In the genomic region with DNA sequence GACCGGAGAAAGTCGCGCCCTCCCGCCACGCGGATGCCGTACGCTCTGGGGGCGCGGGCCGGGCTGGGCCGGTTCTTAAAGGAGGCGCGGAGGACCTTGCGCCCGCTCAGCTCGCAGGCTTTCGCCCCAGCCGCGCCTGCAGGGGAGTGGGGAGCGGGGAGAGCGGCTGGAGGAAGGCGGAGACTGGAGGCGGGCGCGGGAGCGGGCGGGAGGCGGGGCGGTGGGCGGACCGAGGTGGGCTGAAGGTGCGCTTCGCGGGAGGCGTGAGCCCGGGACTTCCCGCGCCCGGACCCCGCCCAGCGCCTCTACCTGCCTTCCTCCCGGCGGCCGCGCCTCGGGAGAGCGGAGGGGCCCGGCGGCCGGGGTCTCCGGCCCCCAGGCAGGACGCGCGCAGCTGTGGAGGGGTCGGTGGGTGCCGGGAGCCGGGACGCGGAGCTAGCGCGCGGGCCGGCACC, we compare ENCODE assay signal across 8 cellular contexts. TPM values are rescaled to one million over a fixed set of nuclear protein-coding genes. Genes with fewer than 3 reads are reported as not detected.
A peak's percentile ranks its signal among the peaks of the same experiment; 100 is the strongest.
DNase-seq lines count a peak whose midpoint lies in the region; ATAC-seq and TF ChIP-seq lines count a peak whose summit lies in the region.

TSS of gene ADRA2B (minus strand) at position 148 of the 455 bp plus-strand sequence. CDS start 422 bp downstream, outside the sequence.

- no peaks in the 10 kb centered on the region for H3K36me3 ChIP-seq in heart left ventricle
- H3K36me3 ChIP-seq in gastrocnemius medialis = no peaks in the 10 kb centered on the region

- H3K4me1 ChIP-seq in heart left ventricle = peaks cover 0 to 24% (median 10%) of the 10 kb centered on the region in 12 donors
- H3K4me1 ChIP-seq in gastrocnemius medialis = peaks cover 4 to 5% of the 10 kb centered on the region in 2 donors

- TF ChIP-seq CTCF in heart left ventricle (IDR thresholded peaks at IDR 0.05) (no peak), gastrocnemius medialis (IDR thresholded peaks at IDR 0.05 in 4 of 5, conservative IDR thresholded peaks at IDR 0.05 in 1 of 5) (no peak)

- intact Hi-C loops in heart left ventricle (cut with DNase I) = loop anchor here in 7 of 10 donors (2.0 to 10.0 kb wide), 7 partner anchors 44 to 112 kb away; no protein-coding TSS in a partner anchor
- intact Hi-C loops in gastrocnemius medialis (cut with DNase I; ENCODE audit: low total_unique reads) = loop anchor here (2.0 to 5.0 kb wide), 2 partner anchors 109 to 124 kb away; no protein-coding TSS in a partner anchor

- in situ Hi-C loops in gastrocnemius medialis (cut with MboI; ENCODE audit: low sequenced_read_pairs in 4 of 4) = loop anchor here in 2 of 4 donors (25.0 kb wide), 1 partner anchor 104 kb away; no protein-coding TSS in a partner anchor

- ATAC-seq in GM18517 (IDR thresholded peaks at IDR 0.05; ENCODE audit: unreplicated experiment) (peak; percentile 31), HG02840 (IDR thresholded peaks at IDR 0.05; ENCODE audit: low FRiP score, unreplicated experiment) (peak; percentile 49), heart left ventricle (peak in 3 of 4 donors; percentile 56 to 74 (median 59)), gastrocnemius medialis (peak; percentile 13 to 38)

- peaks cover 0 to 40% (median 16%) of the 10 kb centered on the region in 9 donors for H3K27me3 ChIP-seq in heart left ventricle
- peaks cover 12 to 20% (median 18%) of the 10 kb centered on the region in 3 donors for H3K27me3 ChIP-seq in gastrocnemius medialis

- 0 to 1% (median 1%) methylated on average over 14 to 64 of the region's 64 CpGs; no CpG with 5 or more reads in 1 of the 4 donors for WGBS in heart left ventricle, 4 donors

- H3K9me3 ChIP-seq in heart left ventricle (no peaks in the 10 kb centered on the region), gastrocnemius medialis (no peaks in the 10 kb centered on the region)

- TF ChIP-seq POLR2A in heart left ventricle (IDR thresholded peaks at IDR 0.05) (peak in 1 of 2 donors; percentile 37), gastrocnemius medialis (IDR thresholded peaks at IDR 0.05) (peak; percentile 26 to 49)

- peak within 1 kb of the TSS; percentile 52 to 76 (median 64) for H3K4me3 ChIP-seq in heart left ventricle
- H3K4me3 ChIP-seq in gastrocnemius medialis = peak within 1 kb of the TSS; percentile 30 to 66 (median 61)

- H3K27ac ChIP-seq in heart left ventricle (peak within 1 kb of the TSS in 11 of 12 donors; percentile 57 to 82 (median 67)), gastrocnemius medialis (peak within 1 kb of the TSS; percentile 13 to 72 (median 68))

- DNase-seq in NOMO-1 (lab: John Stamatoyannopoulos, UW; ENCODE audit: unreplicated experiment in 2 of 2) (peak; percentile 17 to 53), heart left ventricle (peak; percentile 64 to 86 (median 75)), gastrocnemius medialis (no peak), superior temporal gyrus (ENCODE audit: extremely low spot score) (no peak), pons (ENCODE audit: low spot score) (no peak)
- peak; percentile 72 for DNase-seq in activated T-helper 9 cell treated with anti-CD3 and anti-CD28 coated beads, Interleukin-2, amount 50 U/mL, for 16 hours (ENCODE audit: low read depth)

RNA-seq across cellular contexts. Expression of gene ADRA2B, which starts in this region (rescaled TPM):
- total RNA-seq in heart left ventricle (1 to 10 TPM; 2.2 to 6.1 (median 3.6) TPM), gastrocnemius medialis (1 to 10 TPM; 2.4 to 5.6 (median 3.6) TPM)
- 1 to 10 TPM; 1.5 to 3.5 TPM for polyA plus RNA-seq in heart left ventricle

Comparison
In these comparisons a context has a peak if more than half of its experiments do, and no peak if none do; other contexts are left out.
1. DNase-seq: peak in NOMO-1 (2 of 2), activated T-helper 9 cell treated with anti-CD3 and anti-CD28 coated beads, Interleukin-2, amount 50 U/mL, for 16 hours (single experiment) and heart left ventricle (5 of 5); none in gastrocnemius medialis (0 of 2), superior temporal gyrus (single experiment) and pons (single experiment).
2. Peak in every context shown above with its lines, with median percentiles within 50 percentile points of each other: ATAC-seq.